In genomic region chr15:68930268-68931022, GRCh38 we compare ENCODE assay signal across 8 cellular contexts. TPM values are rescaled to one million over a fixed set of nuclear protein-coding genes. Genes with fewer than 3 reads are reported as not detected.
A peak's percentile ranks its signal among the peaks of the same experiment; 100 is the strongest.
DNase-seq lines count a peak whose midpoint lies in the region; ATAC-seq and TF ChIP-seq lines count a peak whose summit lies in the region.

TSS of gene SPESP1 (plus strand) at chr15:68930525. CDS start at chr15:68930654, 129 bp downstream.

- H3K27ac ChIP-seq in RWPE1 = peak within 1 kb of the TSS; percentile 72
- H3K27ac ChIP-seq in ascending aorta = no peak within 1 kb of the TSS

- no peaks in the 10 kb centered on the region for H3K36me3 ChIP-seq in ascending aorta

- ATAC-seq in HG03196 (IDR thresholded peaks at IDR 0.05; ENCODE audit: unreplicated experiment) = no peak
- no peak for ATAC-seq in HG03521 (IDR thresholded peaks at IDR 0.05; ENCODE audit: unreplicated experiment)
- ATAC-seq in GM21723 (IDR thresholded peaks at IDR 0.05; ENCODE audit: unreplicated experiment) = no peak

- CTCF ChIA-PET in RWPE1 (lab: Yijun Ruan, JAX) = interaction anchor here (0.6 kb wide), 1 partner anchor 285 kb away, joined by 3 read pairs; no protein-coding TSS in a partner anchor

- POLR2A ChIA-PET in RWPE1 (lab: Yijun Ruan, JAX; ENCODE audit: low non-redundant PET) = no interaction called here

- H3K4me1 ChIP-seq in ascending aorta = no peaks in the 10 kb centered on the region

- H3K4me3 ChIP-seq in ascending aorta = peak within 1 kb of the TSS; percentile 27 to 60

- no peak for TF ChIP-seq CTCF in RWPE1 (conservative IDR thresholded peaks at IDR 0.05; ENCODE audit: low read depth)
- TF ChIP-seq CTCF in ascending aorta (IDR thresholded peaks at IDR 0.05) = no peak

- intact Hi-C loops in ascending aorta (cut with DNase I) = no loop called here

- DNase-seq in RWPE1 (ENCODE audit: low spot score) (peak; percentile 96), ascending aorta (ENCODE audit: low spot score in 2 of 2) (peak in 1 of 2 donors; percentile 74), iris pigment epithelial cell (ENCODE audit: low read depth) (peak; percentile 4), SIG-M5 (lab: John Stamatoyannopoulos, UW) (no peak)
- peak; percentile 22 for DNase-seq in stimulated activated CD4-positive, alpha-beta T cell treated with anti-CD3 and anti-CD28 coated beads, Interleukin-4, amount 100 ng/mL, for 24 hours

- H3K9me3 ChIP-seq in ascending aorta = no peaks in the 10 kb centered on the region

- no peaks in the 10 kb centered on the region for H3K27me3 ChIP-seq in ascending aorta

RNA-seq across cellular contexts. Expression of gene SPESP1, which starts in this region (rescaled TPM):
- total RNA-seq in ascending aorta = 6.1 TPM
